In the genomic region with DNA sequence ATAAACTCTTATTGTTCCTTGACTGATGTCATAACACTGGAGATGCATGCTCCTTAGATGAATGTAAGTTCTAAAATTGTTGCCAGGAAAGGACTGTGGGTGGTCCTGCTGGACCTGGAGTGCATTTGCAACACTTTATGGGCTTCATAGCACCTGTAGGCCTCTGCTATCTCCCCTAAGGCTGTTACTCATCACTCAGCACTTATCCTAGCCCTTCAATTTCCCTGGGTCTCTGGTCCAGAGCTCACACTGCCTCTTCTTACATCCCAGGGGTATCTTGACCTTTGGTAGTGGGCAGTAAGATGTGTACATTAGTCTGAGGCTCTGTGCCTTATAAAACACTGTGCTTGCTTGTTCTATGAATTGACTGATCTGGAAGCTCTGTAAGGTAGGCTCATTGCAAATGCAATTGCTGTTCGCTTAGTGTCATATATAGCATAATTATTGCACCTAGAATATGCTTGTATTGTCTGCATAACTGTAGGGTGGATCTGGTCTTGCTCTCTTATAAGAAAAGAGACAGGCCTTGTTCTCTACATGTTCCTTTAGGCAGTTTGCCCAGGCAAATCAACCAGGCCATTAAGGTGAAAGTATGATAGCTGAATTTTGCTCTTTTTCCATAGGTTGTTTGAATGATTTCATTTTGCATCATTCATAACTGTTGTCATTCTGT, we compare ENCODE assay signal across 16 cellular contexts. TPM values are rescaled to one million over a fixed set of nuclear protein-coding genes. Genes with fewer than 3 reads are reported as not detected.
DNase-seq lines count a peak whose midpoint lies in the region; ATAC-seq and TF ChIP-seq lines count a peak whose summit lies in the region.
"Had no signal": no experiment of that assay in that cellular context is flagged by ENCODE, and none has a peak within 500 bp of the region (broad histone marks: within the 10 kb centered on the region; RNA-seq: fewer than 3 reads in every experiment).

No MANE protein-coding gene starts in this region.

- TF ChIP-seq CTCF in mammary epithelial cell (conservative IDR thresholded peaks at IDR 0.05 in 1 of 2, IDR thresholded peaks at IDR 0.05 in 1 of 2; ENCODE audit: extremely low read depth in 1 of 2, insufficient read depth in 1 of 2, low read depth in 1 of 2, low read length in 2 of 2) (no peak), type B pancreatic cell (conservative IDR thresholded peaks at IDR 0.05) (no peak), MM.1S (IDR thresholded peaks at IDR 0.05; ENCODE audit: low read length) (no peak)

- peaks cover 78% of the 10 kb centered on the region for H3K79me2 ChIP-seq in mammary epithelial cell (ENCODE audit: insufficient read depth, low read length)
- H3K79me2 ChIP-seq in MM.1S (ENCODE audit: low read length), result no peaks in the 10 kb centered on the region

- H4K20me1 ChIP-seq in mammary epithelial cell (ENCODE audit: insufficient read depth, low read length) (no peaks in the 10 kb centered on the region), MM.1S (ENCODE audit: insufficient read depth, low read length) (no peaks in the 10 kb centered on the region)
- H4K20me1 ChIP-seq: BLaER1 had no signal

- H3K4me3 ChIP-seq in right cardiac atrium (ENCODE audit: low read length) (no peak overlapping the region), mammary epithelial cell (replicated peaks in 1 of 3; ENCODE audit: insufficient read depth in 1 of 3, low read depth in 2 of 3, low read length in 3 of 3) (no peak overlapping the region), MM.1S (ENCODE audit: low read length) (no peak overlapping the region)
- H3K4me3 ChIP-seq: BLaER1, K562 had no signal

- dilution Hi-C loops in mammary epithelial cell (cut with HindIII; ENCODE audit: low sequenced_read_pairs), result loop anchor here (5.0 kb wide), 1 partner anchor 93 kb away; no protein-coding TSS in a partner anchor

- H3K27me3 ChIP-seq in right cardiac atrium (ENCODE audit: control insufficient read depth, insufficient read depth) (no peaks in the 10 kb centered on the region), mammary epithelial cell (ENCODE audit: insufficient read depth, low read length) (no peaks in the 10 kb centered on the region), MM.1S (replicated peaks; ENCODE audit: insufficient read depth, low read length) (no peaks in the 10 kb centered on the region)
- H3K27me3 ChIP-seq: BLaER1 had no signal

- CTCF ChIA-PET in mammary epithelial cell (lab: Charles Lee; ENCODE audit: low non-redundant PET), result no interaction called here

- H3K4me1 Mint-ChIP-seq in type B pancreatic cell (ENCODE audit: unreplicated experiment), result peaks cover 26% of the 10 kb centered on the region

- H3K27ac ChIP-seq in right cardiac atrium (ENCODE audit: low read length), result peak overlapping the region; percentile 31
- peak overlapping the region; percentile 83 for H3K27ac ChIP-seq in mammary epithelial cell (ENCODE audit: insufficient read depth, low read depth, low read length)
- H3K27ac ChIP-seq in MM.1S (ENCODE audit: low read length), result no peak overlapping the region
- H3K27ac ChIP-seq: BLaER1 had no signal

- intact Hi-C loops in right cardiac atrium (cut with DNase I), result no loop called here
- intact Hi-C loops in cardiac septum (cut with DNase I), result no loop called here
- intact Hi-C loops in mammary epithelial cell (cut with micrococcal nuclease), result no loop called here

- H3K9ac ChIP-seq in mammary epithelial cell (ENCODE audit: insufficient read depth, low read length) (no peak overlapping the region), MM.1S (ENCODE audit: low read length) (no peak overlapping the region)
- H3K9ac ChIP-seq: BLaER1 had no signal

- peak overlapping the region; percentile 25 for H3K27ac Mint-ChIP-seq in type B pancreatic cell

- H3K9me2 ChIP-seq in MM.1S (replicated peaks; ENCODE audit: insufficient read depth, low read length), result no peaks in the 10 kb centered on the region

- H3K4me2 ChIP-seq in mammary epithelial cell (ENCODE audit: insufficient read depth, low read depth, low read length) (no peak overlapping the region), MM.1S (ENCODE audit: low read depth, low read length) (no peak overlapping the region)
- H3K4me2 ChIP-seq: BLaER1 had no signal

- in situ Hi-C loops in mammary epithelial cell (cut with MboI; ENCODE audit: low sequenced_read_pairs in 2 of 2), result no loop called here

- H3K4me3 Mint-ChIP-seq in type B pancreatic cell, result no peak overlapping the region
- H3K4me3 Mint-ChIP-seq: CD4-positive, alpha-beta memory T cell had no signal

- H3K9me3 ChIP-seq in right cardiac atrium (ENCODE audit: control insufficient read depth, low read length) (no peaks in the 10 kb centered on the region), mammary epithelial cell (replicated peaks; ENCODE audit: insufficient read depth, low read length) (no peaks in the 10 kb centered on the region), MM.1S (replicated peaks; ENCODE audit: insufficient read depth, low read length) (no peaks in the 10 kb centered on the region)
- H3K9me3 ChIP-seq: BLaER1 had no signal

- H2AFZ ChIP-seq in mammary epithelial cell (ENCODE audit: low read depth, low read length), result no peak overlapping the region
- H2AFZ ChIP-seq in MM.1S (ENCODE audit: low read length), result no peak overlapping the region

- no peaks in the 10 kb centered on the region for H3K9me3 Mint-ChIP-seq in type B pancreatic cell

- H3K4me1 ChIP-seq in right cardiac atrium (ENCODE audit: control insufficient read depth, insufficient read depth, low read length) (peaks cover 25% of the 10 kb centered on the region), mammary epithelial cell (ENCODE audit: insufficient read depth, low read length) (peaks cover 55% of the 10 kb centered on the region), MM.1S (ENCODE audit: low read length) (no peaks in the 10 kb centered on the region)

- no peaks in the 10 kb centered on the region for H3K36me3 ChIP-seq in mammary epithelial cell (ENCODE audit: insufficient read depth, low read length)
- no peaks in the 10 kb centered on the region for H3K36me3 ChIP-seq in MM.1S (replicated peaks; ENCODE audit: insufficient read depth, low read length)
- H3K36me3 ChIP-seq: BLaER1 had no signal

- H3K36me3 Mint-ChIP-seq in type B pancreatic cell, result peaks cover 6% of the 10 kb centered on the region

- no peaks in the 10 kb centered on the region for H3K27me3 Mint-ChIP-seq in type B pancreatic cell
- H3K27me3 Mint-ChIP-seq: CD4-positive, alpha-beta memory T cell had no signal

- WGBS in right cardiac atrium, result 99% methylated on average over 1 of the region's 1 CpG
- WGBS in mammary epithelial cell (ENCODE audit: low coverage, missing lambda C conversion rate), result 94% methylated on average over 1 of the region's 1 CpG

- no peak for ATAC-seq in right cardiac atrium
- ATAC-seq: K562 had no signal

- no peak for DNase-seq in right cardiac atrium
- DNase-seq in cardiac septum (ENCODE audit: low spot score), result no peak
- DNase-seq in mammary epithelial cell, result no peak
- peak; percentile 61 for DNase-seq in islet precursor cell
- no peak for DNase-seq in type B pancreatic cell (ENCODE audit: extremely low spot score, unreplicated experiment)
- DNase-seq in NK-92 (lab: John Stamatoyannopoulos, UW; ENCODE audit: unreplicated experiment), result no peak
- DNase-seq in MM.1S, result no peak
- no peak for DNase-seq in NCI-H2029 treated with DMSO at 0.1 percent for 48 hours (lab: John Stamatoyannopoulos, UW)
- DNase-seq: CD4-positive, alpha-beta memory T cell; DMS53; EL; NCI-H1694 treated with DMSO at 0.1 percent for 48 hours; NCI-H2227 treated with DMSO at 0.1 percent for 48 hours; NCI-H510A treated with DMSO at 0.1 percent for 48 hours had no signal

- H3F3A ChIP-seq in MM.1S (ENCODE audit: insufficient read depth, low read length), result no peaks in the 10 kb centered on the region

- no TSS peak for BruUV-seq in mammary epithelial cell (replicated peaks; lab: Mats Ljungman, UMichigan)

RNA-seq across cellular contexts. Expression of a gene that starts 35.8 kb away (rescaled TPM):
- total RNA-seq in right cardiac atrium (10 to 100 TPM; 37.4 to 52.0 (median 46.2) TPM), cardiac septum (43.9 TPM), mammary epithelial cell (10 to 100 TPM in 1 of 2 donors, 1 to 10 TPM in 1; 9.5 to 41.8 TPM), type B pancreatic cell (ENCODE audit: low replicate concordance) (30.9 and 104 TPM in 2 replicates)
- polyA plus RNA-seq in right cardiac atrium (42.1 TPM), mammary epithelial cell (44.6 TPM)
- 88.8 TPM for polyA minus RNA-seq in mammary epithelial cell
